17 cellular contexts compared by ENCODE assay signal in the genomic region with DNA sequence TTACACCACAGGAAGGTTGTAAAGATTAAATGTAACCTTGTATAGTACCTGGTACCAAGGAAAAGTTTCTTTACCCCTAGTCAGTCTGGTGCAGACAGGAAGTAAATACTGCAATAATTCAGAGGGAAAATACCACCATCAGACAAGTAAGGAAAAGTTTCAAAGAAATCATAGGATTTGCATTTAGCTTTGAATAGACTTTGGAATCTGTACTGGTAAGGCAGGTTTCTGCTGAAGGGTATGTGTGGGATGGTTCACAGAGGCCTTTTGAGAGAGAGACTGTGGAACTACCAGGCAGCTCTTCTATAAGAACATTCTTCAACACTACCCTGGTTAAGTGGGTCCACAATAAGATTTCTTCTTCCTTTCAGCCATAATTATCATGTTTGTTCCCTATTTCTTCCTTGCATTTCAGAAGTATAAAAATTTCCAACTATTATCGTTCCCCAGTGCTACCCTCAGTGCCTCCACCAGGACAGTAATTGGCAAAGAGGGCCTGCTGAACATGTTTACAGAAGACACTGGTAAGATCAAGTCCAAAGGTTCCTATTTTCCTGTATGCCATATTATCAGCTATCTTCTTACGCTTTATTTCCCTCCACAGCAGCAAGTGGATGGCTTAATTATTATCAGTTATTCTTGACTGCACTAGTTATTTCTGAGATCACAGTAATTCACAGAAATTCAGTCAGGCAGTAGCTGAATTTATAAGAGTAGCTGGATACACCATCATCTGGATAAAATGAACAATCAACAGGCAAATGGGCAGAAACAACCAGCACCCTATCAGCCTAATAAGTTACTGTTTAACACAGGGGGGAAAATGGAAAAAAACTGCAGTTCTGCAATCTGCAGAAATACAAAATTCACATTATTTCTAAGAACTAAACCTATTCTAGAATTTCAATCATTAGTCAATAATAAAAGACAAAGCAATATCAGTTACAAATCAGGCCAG. TPM values are rescaled to one million over a fixed set of nuclear protein-coding genes. Genes with fewer than 3 reads are reported as not detected.
DNase-seq lines count a peak whose midpoint lies in the region; ATAC-seq and TF ChIP-seq lines count a peak whose summit lies in the region.
"Had no signal": no experiment of that assay in that cellular context is flagged by ENCODE, and none has a peak within 500 bp of the region (broad histone marks: within the 10 kb centered on the region; RNA-seq: fewer than 3 reads in every experiment).

No MANE protein-coding gene starts in this region.

- ATAC-seq in stimulated activated naive CD8-positive, alpha-beta T cell treated with anti-CD3 and anti-CD28 coated beads, Interleukin-15, amount 100 ng/mL, for 72 hours, result no peak

- DNase-seq in stimulated activated naive CD8-positive, alpha-beta T cell treated with anti-CD3 and anti-CD28 coated beads, Interleukin-15, amount 100 ng/mL, for 72 hours, result no peak
- DNase-seq in hepatocyte (ENCODE audit: low spot score) (peak; percentile 59), GF-D8 (lab: John Stamatoyannopoulos, UW) (no peak), HPDE6-E6E7 (ENCODE audit: extremely low spot score) (no peak), C1 segment of cervical spinal cord (lab: John Stamatoyannopoulos, UW) (no peak), NCI-H2107 (lab: John Stamatoyannopoulos, UW) (no peak)
- DNase-seq: activated CD4-positive, CD25-positive, alpha-beta regulatory T cell treated with anti-CD3 and anti-CD28 coated beads, Interleukin-2, amount 50 U/mL, for 72 hours; activated gamma-delta T cell treated with Interleukin-2 at 50 U/mL for 16 hours; COR-L47; erythroblast; NCI-H1436 treated with DMSO at 0.1 percent for 48 hours; NCI-H446; SHP77 treated with DMSO at 0.1 percent for 48 hours had no signal

- no peaks in the 10 kb centered on the region for H3K27me3 Mint-ChIP-seq in stimulated activated naive CD8-positive, alpha-beta T cell treated with anti-CD3 and anti-CD28 coated beads, Interleukin-15, Interleukin-2, amounts not matched to agents 100 ng/mL and 50 ng/mL, for 24 hours
- no peaks in the 10 kb centered on the region for H3K27me3 Mint-ChIP-seq in stimulated activated naive CD8-positive, alpha-beta T cell treated with anti-CD3 and anti-CD28 coated beads, Interleukin-15, amount 100 ng/mL, for 72 hours
- H3K27me3 Mint-ChIP-seq: dendritic cell treated with granulocyte-macrophage colony-stimulating factor and Interleukin-4, amounts not matched to agents 40 ng/mL and 50 ng/mL, for 4 days had no signal

- no peak overlapping the region for H2AFZ ChIP-seq in hepatocyte

- no peaks in the 10 kb centered on the region for H3K9me3 Mint-ChIP-seq in stimulated activated naive CD8-positive, alpha-beta T cell treated with anti-CD3 and anti-CD28 coated beads, Interleukin-15, Interleukin-2, amounts not matched to agents 100 ng/mL and 50 ng/mL, for 24 hours
- no peaks in the 10 kb centered on the region for H3K9me3 Mint-ChIP-seq in stimulated activated naive CD8-positive, alpha-beta T cell treated with anti-CD3 and anti-CD28 coated beads, Interleukin-15, amount 100 ng/mL, for 72 hours
- H3K9me3 Mint-ChIP-seq: dendritic cell treated with granulocyte-macrophage colony-stimulating factor and Interleukin-4, amounts not matched to agents 40 ng/mL and 50 ng/mL, for 4 days had no signal

- H3K27ac ChIP-seq in hepatocyte, result peak overlapping the region; percentile 92
- H3K27ac ChIP-seq in rectal smooth muscle tissue (ENCODE audit: low read depth, low read length), result peak overlapping the region; percentile 76

- no peaks in the 10 kb centered on the region for H4K20me1 ChIP-seq in hepatocyte (ENCODE audit: insufficient read depth, poor library complexity, severe bottlenecking)

- peaks cover 64% of the 10 kb centered on the region for H3K4me1 Mint-ChIP-seq in stimulated activated naive CD8-positive, alpha-beta T cell treated with anti-CD3 and anti-CD28 coated beads, Interleukin-15, Interleukin-2, amounts not matched to agents 100 ng/mL and 50 ng/mL, for 24 hours (ENCODE audit: low read depth)
- H3K4me1 Mint-ChIP-seq in stimulated activated naive CD8-positive, alpha-beta T cell treated with anti-CD3 and anti-CD28 coated beads, Interleukin-15, amount 100 ng/mL, for 72 hours, result peaks cover 62% of the 10 kb centered on the region

- H3K27ac Mint-ChIP-seq in stimulated activated naive CD8-positive, alpha-beta T cell treated with anti-CD3 and anti-CD28 coated beads, Interleukin-15, Interleukin-2, amounts not matched to agents 100 ng/mL and 50 ng/mL, for 24 hours, result peak overlapping the region; percentile 46
- H3K27ac Mint-ChIP-seq in stimulated activated naive CD8-positive, alpha-beta T cell treated with anti-CD3 and anti-CD28 coated beads, Interleukin-15, amount 100 ng/mL, for 72 hours, result no peak overlapping the region
- H3K27ac Mint-ChIP-seq: dendritic cell treated with granulocyte-macrophage colony-stimulating factor and Interleukin-4, amounts not matched to agents 40 ng/mL and 50 ng/mL, for 4 days had no signal

- H3K4me2 ChIP-seq in hepatocyte, result peak overlapping the region; percentile 61

- no peaks in the 10 kb centered on the region for H3K9me3 ChIP-seq in hepatocyte (ENCODE audit: low read depth)

- H3K4me3 ChIP-seq in hepatocyte (no peak overlapping the region), rectal smooth muscle tissue (ENCODE audit: low read length) (no peak overlapping the region)
- H3K4me3 ChIP-seq: skin epidermis had no signal

- H3K27me3 ChIP-seq in hepatocyte, result no peaks in the 10 kb centered on the region
- H3K27me3 ChIP-seq in rectal smooth muscle tissue (ENCODE audit: control insufficient read depth, insufficient read depth, low read length), result no peaks in the 10 kb centered on the region

- TF ChIP-seq CTCF in hepatocyte (IDR thresholded peaks at IDR 0.05; ENCODE audit: poor library complexity), result no peak

- WGBS in hepatocyte (ENCODE audit: low lambda C conversion rate, missing lambda C conversion rate), result 71% methylated on average over 2 of the region's 2 CpGs

- peaks cover 12% of the 10 kb centered on the region for H3K79me2 ChIP-seq in hepatocyte

- no peak overlapping the region for H3K9ac ChIP-seq in rectal smooth muscle tissue (ENCODE audit: low read length)

- peaks cover 73% of the 10 kb centered on the region for H3K4me1 ChIP-seq in hepatocyte (ENCODE audit: insufficient read depth)
- peaks cover 52% of the 10 kb centered on the region for H3K4me1 ChIP-seq in rectal smooth muscle tissue (ENCODE audit: control insufficient read depth, insufficient read depth, low read length)

- H3K4me3 Mint-ChIP-seq in stimulated activated naive CD8-positive, alpha-beta T cell treated with anti-CD3 and anti-CD28 coated beads, Interleukin-15, Interleukin-2, amounts not matched to agents 100 ng/mL and 50 ng/mL, for 24 hours, result no peak overlapping the region
- H3K4me3 Mint-ChIP-seq in stimulated activated naive CD8-positive, alpha-beta T cell treated with anti-CD3 and anti-CD28 coated beads, Interleukin-15, amount 100 ng/mL, for 72 hours, result no peak overlapping the region
- H3K4me3 Mint-ChIP-seq: dendritic cell treated with granulocyte-macrophage colony-stimulating factor and Interleukin-4, amounts not matched to agents 40 ng/mL and 50 ng/mL, for 4 days had no signal

- H3K36me3 ChIP-seq in hepatocyte (replicated peaks; ENCODE audit: insufficient read depth, low read depth), result no peaks in the 10 kb centered on the region
- no peaks in the 10 kb centered on the region for H3K36me3 ChIP-seq in rectal smooth muscle tissue (ENCODE audit: control insufficient read depth, insufficient read depth, low read length)

- no peaks in the 10 kb centered on the region for H3K9me2 ChIP-seq in hepatocyte (replicated peaks; ENCODE audit: insufficient read depth)

- peaks cover 87% of the 10 kb centered on the region for H3K36me3 Mint-ChIP-seq in stimulated activated naive CD8-positive, alpha-beta T cell treated with anti-CD3 and anti-CD28 coated beads, Interleukin-15, Interleukin-2, amounts not matched to agents 100 ng/mL and 50 ng/mL, for 24 hours (ENCODE audit: low read depth)

RNA-seq across cellular contexts. Expression of a gene that starts 48.5 kb away (rescaled TPM):
- 28.2 and 38.7 TPM in 2 replicates for total RNA-seq in hepatocyte
- polyA plus RNA-seq in hepatocyte, result 49.3 and 65.3 TPM in 2 replicates
